In the genomic region with DNA sequence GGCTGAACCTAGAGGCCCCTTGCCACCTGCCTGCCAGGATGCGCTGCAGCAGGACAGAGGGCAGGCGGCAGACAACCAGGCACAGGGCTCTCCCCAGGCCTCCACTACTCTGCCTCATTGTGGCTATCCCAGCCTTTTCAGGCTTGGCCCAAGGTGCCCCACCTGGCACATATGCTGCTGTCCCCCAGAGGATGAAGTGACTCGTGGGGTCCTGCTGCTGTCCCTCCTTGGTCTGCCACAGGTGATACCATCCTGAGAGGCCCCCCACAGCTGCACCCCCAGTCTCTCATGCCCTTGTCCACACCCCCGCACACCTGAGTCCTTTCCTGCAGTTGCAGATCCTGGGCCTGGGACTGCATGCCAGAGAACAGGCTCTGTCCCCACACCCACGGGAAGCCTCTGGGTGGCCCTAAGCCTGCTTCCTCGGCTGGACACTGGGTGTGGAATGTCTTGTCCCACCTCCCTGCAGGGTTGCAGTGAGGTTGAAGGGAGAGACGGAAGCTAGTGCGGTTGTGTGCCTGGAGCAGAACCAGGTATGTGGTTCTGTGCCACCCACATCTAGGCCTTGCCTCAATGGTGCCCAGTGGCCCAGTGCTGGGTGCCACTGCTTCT, we compare ENCODE assay signal across 1 cellular context.
TF ChIP-seq lines count a peak whose summit lies in the region.

No MANE protein-coding gene starts in this region.

TF ChIP-seq in HCT116, 20 proteins besides CTCF, POLR2A, EP300 and RAD21:
- TF ChIP-seq EZH2phosphoT487 (IDR thresholded peaks at IDR 0.05; ENCODE audit: borderline replicate concordance) (no peak), TCF7L2 (IDR thresholded peaks at IDR 0.05; ENCODE audit: borderline replicate concordance, extremely low read depth, insufficient read depth, insufficient read length) (no peak), ELF1 (IDR thresholded peaks at IDR 0.05; ENCODE audit: borderline replicate concordance, low read depth) (no peak), SRF (IDR thresholded peaks at IDR 0.05; ENCODE audit: low read depth) (no peak), EGR1 (IDR thresholded peaks at IDR 0.05; ENCODE audit: low read depth) (no peak), YY1 (IDR thresholded peaks at IDR 0.05; ENCODE audit: extremely low read depth, insufficient replicate concordance, low read depth, low read length) (no peak), ZNF274 (IDR thresholded peaks at IDR 0.05; ENCODE audit: low read depth, low read length) (no peak), FOSL1 (IDR thresholded peaks at IDR 0.05; ENCODE audit: low read depth) (no peak), SP1 (IDR thresholded peaks at IDR 0.05; ENCODE audit: low read depth) (no peak), CBX3 (IDR thresholded peaks at IDR 0.05; ENCODE audit: low read depth) (no peak), MAX (IDR thresholded peaks at IDR 0.05) (no peak), EZH2 (IDR thresholded peaks at IDR 0.05) (no peak), CEBPB (IDR thresholded peaks at IDR 0.05; ENCODE audit: low read depth) (no peak)
